Comparison of ENCODE assay signal across 32 cellular contexts in the genomic region with DNA sequence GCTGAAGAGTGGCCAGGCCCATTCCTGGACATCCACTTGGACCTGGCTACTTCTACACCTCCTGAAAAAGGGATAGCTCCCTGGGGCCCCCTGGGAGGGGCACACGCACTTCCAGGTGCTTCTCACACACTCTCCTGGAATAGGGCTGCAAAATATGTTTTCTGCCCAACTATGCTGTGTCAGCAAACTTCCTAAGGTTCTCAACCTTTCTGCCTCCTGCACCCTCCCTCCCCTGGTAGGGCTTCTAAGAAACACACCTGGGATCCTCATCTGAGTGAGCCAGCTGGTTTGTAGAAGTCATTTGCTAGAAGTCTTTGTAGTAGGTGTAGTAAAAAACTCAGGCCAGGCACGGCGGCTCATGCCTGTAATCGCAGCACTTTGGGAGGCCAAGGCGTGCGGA.
"Had no signal": no experiment of that assay in that cellular context is flagged by ENCODE, and none has a peak within 500 bp of the region (broad histone marks: within the 10 kb centered on the region; RNA-seq: fewer than 3 reads in every experiment).

No MANE protein-coding gene starts in this region.

- DNase-seq: activated CD4-positive, alpha-beta T cell treated with anti-CD3 and anti-CD28 coated beads for 1 hour; activated CD4-positive, alpha-beta T cell treated with anti-CD3 and anti-CD28 coated beads for 48 hours; activated CD4-positive, CD25-positive, alpha-beta regulatory T cell; activated CD8-positive, alpha-beta T cell treated with anti-CD3 and anti-CD28 coated beads for 36 hours; activated effector memory CD4-positive, alpha-beta T cell treated with anti-CD3 and anti-CD28 coated beads, Interleukin-2, amount 50 U/mL, for 16 hours; activated naive CD4-positive, alpha-beta T cell; activated naive CD4-positive, alpha-beta T cell treated with anti-CD3 and anti-CD28 coated beads, Interleukin-2, amount 50 U/mL, for 16 hours; activated naive CD8-positive, alpha-beta T cell treated with anti-CD3 and anti-CD28 coated beads for 36 hours; activated T-cell treated with anti-CD3 and anti-CD28 coated beads, Interleukin-2, amount 50 U/mL, for 1 hour; activated T-cell treated with anti-CD3 and anti-CD28 coated beads, Interleukin-2, amount 50 U/mL, for 72 hours; amniotic stem cell; aorta; brain microvascular endothelial cell; central memory CD4-positive, alpha-beta T cell; MM.1S; MV-4-11; NCI-H1092; NCI-H1436 treated with DMSO at 0.1 percent for 48 hours; NCI-H1694 treated with DMSO at 0.1 percent for 48 hours; NCI-H2029; NCI-H345; NCI-H524 treated with DMSO at 0.1 percent for 48 hours; PC-3; Peyer's patch; Right ventricle myocardium superior; SW 1271; T-helper 1 cell; T-helper 2 cell; T-helper 9 cell; WERI-Rb-1 had no signal

- H3K27me3 Mint-ChIP-seq: activated CD8-positive, alpha-beta T cell treated with anti-CD3 and anti-CD28 coated beads for 36 hours; activated naive CD8-positive, alpha-beta T cell treated with anti-CD3 and anti-CD28 coated beads for 36 hours; activated T-helper 17 cell treated with anti-CD3 and anti-CD28 coated beads, Interleukin-2, amount 50 U/mL, for 72 hours had no signal

- H3K27me3 ChIP-seq: brain microvascular endothelial cell, Peyer's patch had no signal

- H3K4me3 ChIP-seq: Peyer's patch had no signal

- H3K27ac ChIP-seq: brain microvascular endothelial cell, Peyer's patch, RWPE1, WERI-Rb-1 had no signal

- H3K4me1 Mint-ChIP-seq: activated naive CD8-positive, alpha-beta T cell treated with anti-CD3 and anti-CD28 coated beads for 36 hours; activated T-helper 17 cell treated with anti-CD3 and anti-CD28 coated beads, Interleukin-2, amount 50 U/mL, for 72 hours had no signal

- H3K36me3 Mint-ChIP-seq: activated naive CD8-positive, alpha-beta T cell treated with anti-CD3 and anti-CD28 coated beads for 36 hours had no signal

- H3K4me1 ChIP-seq: Peyer's patch had no signal

- H3K36me3 ChIP-seq: brain microvascular endothelial cell, WERI-Rb-1 had no signal

- H3K9me3 ChIP-seq: Peyer's patch had no signal

- ATAC-seq: activated CD8-positive, alpha-beta T cell treated with anti-CD3 and anti-CD28 coated beads for 36 hours; activated T-cell treated with anti-CD3 and anti-CD28 coated beads, Interleukin-2, amount 50 U/mL, for 72 hours; activated T-helper 17 cell treated with anti-CD3 and anti-CD28 coated beads, Interleukin-2, amount 50 U/mL, for 72 hours; PC-3 had no signal

- H3K9me3 Mint-ChIP-seq: activated CD8-positive, alpha-beta T cell treated with anti-CD3 and anti-CD28 coated beads for 36 hours; activated naive CD8-positive, alpha-beta T cell treated with anti-CD3 and anti-CD28 coated beads for 36 hours; activated T-cell treated with anti-CD3 and anti-CD28 coated beads, Interleukin-2, amount 50 U/mL, for 72 hours; activated T-helper 17 cell treated with anti-CD3 and anti-CD28 coated beads, Interleukin-2, amount 50 U/mL, for 72 hours had no signal

- H3K4me3 Mint-ChIP-seq: activated CD8-positive, alpha-beta T cell treated with anti-CD3 and anti-CD28 coated beads for 36 hours; activated naive CD8-positive, alpha-beta T cell treated with anti-CD3 and anti-CD28 coated beads for 36 hours; activated T-cell treated with anti-CD3 and anti-CD28 coated beads, Interleukin-2, amount 50 U/mL, for 72 hours; activated T-helper 17 cell treated with anti-CD3 and anti-CD28 coated beads, Interleukin-2, amount 50 U/mL, for 72 hours had no signal

- H3K27ac Mint-ChIP-seq: activated CD8-positive, alpha-beta T cell treated with anti-CD3 and anti-CD28 coated beads for 36 hours; activated naive CD8-positive, alpha-beta T cell treated with anti-CD3 and anti-CD28 coated beads for 36 hours; activated T-cell treated with anti-CD3 and anti-CD28 coated beads, Interleukin-2, amount 50 U/mL, for 72 hours; activated T-helper 17 cell treated with anti-CD3 and anti-CD28 coated beads, Interleukin-2, amount 50 U/mL, for 72 hours had no signal
